ENCODE assay signal across 19 cellular contexts in the genomic region with DNA sequence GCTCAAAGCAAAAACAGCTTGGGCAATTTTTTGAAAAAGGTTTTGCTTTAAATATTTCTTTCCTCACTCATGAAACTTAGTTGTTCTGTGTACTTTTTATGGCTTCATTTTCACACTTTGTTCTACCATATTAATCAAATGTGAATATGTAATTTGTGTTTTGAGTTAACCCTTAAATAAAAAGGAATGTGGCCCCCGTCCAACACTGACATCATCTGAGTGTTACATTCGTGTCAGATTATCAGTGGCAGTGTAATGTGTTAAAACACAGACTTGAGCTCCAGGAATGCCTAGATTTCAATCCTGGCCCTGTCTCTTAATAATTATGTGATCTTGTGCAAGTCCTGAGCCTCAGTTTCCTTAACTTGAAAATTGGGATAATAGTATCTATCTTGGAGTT. TPM values are rescaled to one million over a fixed set of nuclear protein-coding genes. Genes with fewer than 3 reads are reported as not detected.
DNase-seq lines count a peak whose midpoint lies in the region; ATAC-seq, FAIRE-seq and TF ChIP-seq lines count a peak whose summit lies in the region.
"Had no signal": no experiment of that assay in that cellular context is flagged by ENCODE, and none has a peak within 500 bp of the region (broad histone marks: within the 10 kb centered on the region; RNA-seq: fewer than 3 reads in every experiment).

No MANE protein-coding gene starts in this region.

- dilution Hi-C loops in IMR-90 (cut with HindIII; ENCODE audit: low sequenced_read_pairs, unreplicated experiment): no loop called here

- H3K9me3 ChIP-seq in IMR-90 (ENCODE audit: control insufficient read depth, insufficient read depth, low read length) (no peaks in the 10 kb centered on the region), neural cell (ENCODE audit: low read length) (no peaks in the 10 kb centered on the region), uterus (no peaks in the 10 kb centered on the region), testis (no peaks in the 10 kb centered on the region)
- H3K9me3 ChIP-seq: BLaER1, Peyer's patch had no signal

- no peak for TF ChIP-seq CTCF in IMR-90 (conservative IDR thresholded peaks at IDR 0.05; ENCODE audit: low read depth, low read length)
- TF ChIP-seq CTCF in brain (conservative IDR thresholded peaks at IDR 0.05): no peak
- no peak for TF ChIP-seq CTCF in neural cell (IDR thresholded peaks at IDR 0.05; ENCODE audit: poor library complexity, severe bottlenecking)
- TF ChIP-seq CTCF in uterus (IDR thresholded peaks at IDR 0.05): no peak
- TF ChIP-seq CTCF in testis (IDR thresholded peaks at IDR 0.05): no peak

- POLR2A ChIA-PET in IMR-90 (lab: Charles Lee; ENCODE audit: unreplicated experiment): no interaction called here

- H3K36me3 Mint-ChIP-seq in brain: peaks cover 43% of the 10 kb centered on the region

- H3K27me3 ChIP-seq in IMR-90 (ENCODE audit: control insufficient read depth, insufficient read depth, low read length) (no peaks in the 10 kb centered on the region), neural cell (ENCODE audit: insufficient read depth, low read depth, low read length) (no peaks in the 10 kb centered on the region), uterus (no peaks in the 10 kb centered on the region), testis (no peaks in the 10 kb centered on the region)
- H3K27me3 ChIP-seq: BLaER1, Peyer's patch had no signal

- no peak for FAIRE-seq in urothelium cell line (lab: Jason Lieb, UNC)
- FAIRE-seq: H54 had no signal

- DNase-seq in IMR-90 (no peak), uterus (peak in 1 of 2 donors; percentile 50), urothelium cell line (ENCODE audit: low spot score) (no peak), NK-92 (lab: John Stamatoyannopoulos, UW; ENCODE audit: unreplicated experiment) (no peak), HUDEP-2 (lab: John Stamatoyannopoulos, UW; ENCODE audit: unreplicated experiment in 76 of 76) (no peak), testis (no peak)
- DNase-seq: MM.1S, NCI-H1105, NCI-H1694 treated with DMSO at 0.1 percent for 48 hours, NCI-H345, NCI-H69, Peyer's patch, SHP77 treated with DMSO at 0.1 percent for 48 hours had no signal

- no peak overlapping the region for H2BK15ac ChIP-seq in IMR-90 (ENCODE audit: low read depth, low read length)

- H3K79me2 ChIP-seq in neural cell (replicated peaks; ENCODE audit: insufficient read depth, low read length): peaks cover 97% of the 10 kb centered on the region

- no peak overlapping the region for H2AFZ ChIP-seq in IMR-90 (replicated peaks; ENCODE audit: low read length, poor library complexity)
- H2AFZ ChIP-seq in neural cell (ENCODE audit: low read depth, low read length): no peak overlapping the region

- in situ Hi-C loops in IMR-90 (cut with MboI; ENCODE audit: low sequenced_read_pairs): no loop called here

- WGBS in IMR-90 (ENCODE audit: extremely low coverage in 2 of 2, insufficient read length in 1 of 2), 2 experiments: no CpG with 5 or more reads among the region's 2 CpGs
- WGBS in testis, 2 donors: 38 to 55% methylated on average over 2 of the region's 2 CpGs

- H3K36me3 ChIP-seq in IMR-90 (ENCODE audit: control insufficient read depth, insufficient read depth, low read length) (no peaks in the 10 kb centered on the region), neural cell (ENCODE audit: insufficient read depth, low read length) (no peaks in the 10 kb centered on the region), uterus (no peaks in the 10 kb centered on the region), testis (ENCODE audit: low read depth, missing control alignments) (no peaks in the 10 kb centered on the region)
- H3K36me3 ChIP-seq: Peyer's patch had no signal

- intact Hi-C loops in IMR-90 (cut with micrococcal nuclease) (no loop called here), uterus (cut with DNase I; ENCODE audit: low total_unique reads) (no loop called here), testis (cut with DNase I; ENCODE audit: low total_unique reads) (no loop called here)

- H2BK5ac ChIP-seq in IMR-90 (ENCODE audit: low read depth, low read length, poor library complexity, severe bottlenecking): no peak overlapping the region

- H4K8ac ChIP-seq in IMR-90 (ENCODE audit: low read depth in 2 of 2, low read length in 2 of 2): no peak overlapping the region

- ATAC-seq in IMR-90 (ENCODE audit: low read depth): no peak

- H3K27ac Mint-ChIP-seq in brain: peak overlapping the region in 4 of 5 experiments; percentile 44 to 81 (median 68)

- H2AK9ac ChIP-seq in IMR-90 (replicated peaks; ENCODE audit: low read depth, low read length, poor library complexity): no peak overlapping the region

- H3K9me2 ChIP-seq in neural cell (ENCODE audit: insufficient read depth, low read length): no peaks in the 10 kb centered on the region

- H3K4me3 Mint-ChIP-seq in brain: peak overlapping the region; percentile 14 to 77 (median 65)

- peaks cover 26 to 74% of the 10 kb centered on the region in 2 experiments for H3K79me1 ChIP-seq in IMR-90 (ENCODE audit: low read depth in 1 of 2, low read length in 2 of 2)

- 0 out of 2 replicates have a peak overlapping the region, but pooled peaks have one; percentile 3 for H3K14ac ChIP-seq in IMR-90 (replicated peaks; ENCODE audit: low read depth, low read length)

- no peak overlapping the region for H4K5ac ChIP-seq in IMR-90 (ENCODE audit: low read depth, low read length)

- H2BK120ac ChIP-seq in IMR-90 (ENCODE audit: low read depth, low read length): no peak overlapping the region

- H4K91ac ChIP-seq in IMR-90 (ENCODE audit: insufficient read depth, low read depth, low read length): no peak overlapping the region

- H3K27ac ChIP-seq in IMR-90 (ENCODE audit: insufficient read depth, low read length): no peak overlapping the region
- H3K27ac ChIP-seq in neural cell (ENCODE audit: low read length): no peak overlapping the region
- peak overlapping the region; percentile 36 to 59 for H3K27ac ChIP-seq in uterus
- no peak overlapping the region for H3K27ac ChIP-seq in testis
- H3K27ac ChIP-seq: BLaER1, HL-60, KMS-11, Peyer's patch had no signal

- H3K4ac ChIP-seq in IMR-90 (ENCODE audit: low read depth, low read length): no peak overlapping the region

- TF ChIP-seq RAD21 in IMR-90 (IDR thresholded peaks at IDR 0.05; ENCODE audit: low read length) (no peak), neural cell (conservative IDR thresholded peaks at IDR 0.05) (no peak)

- H3K4me1 ChIP-seq in IMR-90 (ENCODE audit: control insufficient read depth, insufficient read depth, low read length) (peaks cover 6% of the 10 kb centered on the region), uterus (peaks cover 0 to 25% of the 10 kb centered on the region in 2 donors), testis (peaks cover 5% of the 10 kb centered on the region)

- H2AK5ac ChIP-seq in IMR-90 (ENCODE audit: low read depth, low read length): no peak overlapping the region

- no peak overlapping the region for H3K9ac ChIP-seq in IMR-90 (ENCODE audit: low read depth, low read length)
- H3K9ac ChIP-seq in neural cell (ENCODE audit: low read length): no peak overlapping the region
- H3K9ac ChIP-seq: BLaER1, KMS-11 had no signal

- H3F3A ChIP-seq in neural cell (ENCODE audit: insufficient read depth, low read length, poor library complexity, severe bottlenecking): peaks cover 3% of the 10 kb centered on the region

- H3K27me3 Mint-ChIP-seq in brain: peaks cover 12% of the 10 kb centered on the region

- H3K4me1 Mint-ChIP-seq in brain: peaks cover 94% of the 10 kb centered on the region

- H3K9me1 ChIP-seq in IMR-90 (ENCODE audit: insufficient read depth, low read length): peaks cover 4% of the 10 kb centered on the region

- CTCF ChIA-PET in IMR-90 (lab: Yijun Ruan, JAX): no interaction called here

- no peaks in the 10 kb centered on the region for H3K9me3 Mint-ChIP-seq in brain

- H3K23ac ChIP-seq in IMR-90 (ENCODE audit: low read depth, low read length): no peak overlapping the region

- no peak overlapping the region for H3K56ac ChIP-seq in IMR-90 (ENCODE audit: extremely low read depth, insufficient read depth, low read length)

- no peak overlapping the region for H3K4me3 ChIP-seq in IMR-90 (ENCODE audit: insufficient read depth, low read depth, low read length)
- H3K4me3 ChIP-seq in neural cell (ENCODE audit: low read length): peak overlapping the region; percentile 37
- H3K4me3 ChIP-seq in uterus: no peak overlapping the region
- no peak overlapping the region for H3K4me3 ChIP-seq in testis
- H3K4me3 ChIP-seq: BLaER1, Peyer's patch had no signal

- H4K20me1 ChIP-seq in IMR-90 (ENCODE audit: insufficient read depth, low read length): peaks cover 21% of the 10 kb centered on the region
- peaks cover 62% of the 10 kb centered on the region for H4K20me1 ChIP-seq in neural cell (ENCODE audit: insufficient read depth)

- no peak overlapping the region for H3K4me2 ChIP-seq in IMR-90 (ENCODE audit: low read depth, low read length)
- H3K4me2 ChIP-seq in neural cell (ENCODE audit: low read length): no peak overlapping the region
- H3K4me2 ChIP-seq: BLaER1, KMS-11 had no signal

- BruUV-seq in IMR-90 (replicated peaks; lab: Mats Ljungman, UMichigan): no TSS peak

- TF ChIP-seq POLR2A in IMR-90 (IDR thresholded peaks at IDR 0.05; ENCODE audit: low read depth, low read length) (no peak), uterus (IDR thresholded peaks at IDR 0.05) (no peak), testis (IDR thresholded peaks at IDR 0.05) (no peak)

- no peak for TF ChIP-seq EP300 in neural cell (conservative IDR thresholded peaks at IDR 0.05; ENCODE audit: poor library complexity, severe bottlenecking)

- H3K18ac ChIP-seq in IMR-90 (ENCODE audit: low read depth, low read length): no peak overlapping the region

- no peak overlapping the region for H2BK20ac ChIP-seq in IMR-90 (ENCODE audit: low read depth, low read length)

RNA-seq across cellular contexts. Expression of a gene that starts 5.6 kb away (rescaled TPM):
- total RNA-seq in IMR-90 (2012; rRNA removed): 31.2 and 42.5 TPM in 2 replicates
- polyA plus RNA-seq in IMR-90 (2012; rRNA removed): 56.2 and 64.6 TPM in 2 replicates
- 19.4 and 71.2 TPM in 2 replicates for polyA plus RNA-seq in IMR-90 (2012; cell fraction: cytosol; rRNA removed)
- polyA plus RNA-seq in IMR-90 (2012; cell fraction: nucleus; rRNA removed; ENCODE audit: low replicate concordance): 27.1 and 31.9 TPM in 2 replicates
- 666 TPM for polyA plus RNA-seq in brain (ENCODE audit: insufficient read depth, low read depth, low replicate concordance)
- polyA plus RNA-seq in neural cell: 270 and 283 TPM in 2 replicates
- polyA minus RNA-seq in neural cell: 267 and 343 TPM in 2 replicates
- total RNA-seq in uterus: 10 to 100 TPM; 52.5 to 86.8 (median 63.9) TPM
- total RNA-seq in testis: 10 to 100 TPM; 75.6 to 81.6 TPM
- polyA plus RNA-seq in testis (ENCODE audit: insufficient read depth, low read depth, low replicate concordance): 103 TPM

RNA-seq across cellular contexts. Expression of a gene that starts 15.7 kb away (rescaled TPM):
- total RNA-seq in IMR-90 (2012; rRNA removed) (131 and 132 TPM in 2 replicates), uterus (100 to 1,000 TPM in 1 of 4 donors, 10 to 100 TPM in 3; 49.4 to 158 (median 87.6) TPM), testis (10 to 100 TPM; 51.1 to 63.9 TPM)
- polyA plus RNA-seq in IMR-90 (2012; rRNA removed) (16.1 and 19.9 TPM in 2 replicates), brain (ENCODE audit: insufficient read depth, low read depth, low replicate concordance) (10.8 TPM), neural cell (2.4 and 4.0 TPM in 2 replicates), testis (ENCODE audit: insufficient read depth, low read depth, low replicate concordance) (66.4 TPM)
- 6.9 and 7.3 TPM in 2 replicates for polyA plus RNA-seq in IMR-90 (2012; cell fraction: cytosol; rRNA removed)
- 5.0 and 13.6 TPM in 2 replicates for polyA plus RNA-seq in IMR-90 (2012; cell fraction: nucleus; rRNA removed; ENCODE audit: low replicate concordance)
- 3.9 and 6.3 TPM in 2 replicates for polyA minus RNA-seq in neural cell

Comparison
In these comparisons a context has a peak if more than half of its experiments do, and no peak if none do; other contexts are left out.
1. H3K27ac ChIP-seq: peak in uterus (2 of 2); none in IMR-90 (single experiment), neural cell (single experiment) and testis (0 of 2).